In the genomic region with DNA sequence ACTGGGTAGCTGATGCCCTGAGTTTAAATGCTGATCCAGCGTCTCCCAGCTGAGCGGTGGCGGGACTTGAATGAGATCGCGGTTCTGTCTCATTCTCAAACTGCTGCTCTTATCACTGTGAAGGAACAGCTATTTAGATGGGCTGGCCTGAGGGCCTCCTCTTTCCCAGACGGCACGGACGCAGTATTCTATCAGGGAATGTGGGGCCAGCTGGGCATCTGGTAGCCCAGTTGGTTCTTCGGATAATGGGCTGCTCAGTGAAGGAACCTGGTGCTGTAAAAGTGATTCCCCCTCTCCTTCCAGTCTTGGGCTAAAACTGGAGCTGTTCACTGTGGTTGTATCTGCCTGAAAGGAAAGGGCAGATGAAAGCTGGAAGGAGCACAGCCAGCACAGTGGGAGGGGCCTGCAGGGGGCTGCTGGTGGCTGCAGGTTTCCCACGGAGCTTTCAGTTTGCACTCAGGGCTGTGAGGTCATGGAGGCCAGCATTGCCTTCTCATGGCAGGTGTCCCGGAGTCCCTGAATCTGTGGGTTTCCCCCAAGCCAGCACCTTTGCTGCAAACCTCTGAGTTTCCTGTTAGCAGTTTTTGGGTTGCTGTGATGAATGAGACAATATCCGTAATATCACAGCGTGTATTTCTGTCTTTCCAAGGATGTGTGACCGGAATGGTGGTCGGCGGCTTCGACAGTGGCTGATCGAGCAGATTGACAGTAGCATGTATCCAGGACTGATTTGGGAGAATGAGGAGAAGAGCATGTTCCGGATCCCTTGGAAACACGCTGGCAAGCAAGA, we compare ENCODE assay signal across 9 cellular contexts.
DNase-seq lines count a peak whose midpoint lies in the region; ATAC-seq and TF ChIP-seq lines count a peak whose summit lies in the region.
"Had no signal": no experiment of that assay in that cellular context is flagged by ENCODE, and none has a peak within 500 bp of the region (broad histone marks: within the 10 kb centered on the region; RNA-seq: fewer than 3 reads in every experiment).

No MANE protein-coding gene starts in this region.

- ATAC-seq in GM18909 (IDR thresholded peaks at IDR 0.05; ENCODE audit: poor library complexity, unreplicated experiment) = peak; percentile 58
- peak; percentile 54 for ATAC-seq in HG02943 (IDR thresholded peaks at IDR 0.05; ENCODE audit: low read depth, unreplicated experiment)
- ATAC-seq in memory B cell (ENCODE audit: low read depth) = peak; percentile 68
- ATAC-seq: Panc1 had no signal

- peak; percentile 69 for DNase-seq in activated CD4-positive, alpha-beta T cell treated with anti-CD3 and anti-CD28 coated beads for 48 hours
- peak; percentile 64 to 79 for DNase-seq in memory B cell (ENCODE audit: low spot score in 2 of 2)
- DNase-seq in NCI-H446 treated with DMSO at 0.1 percent for 48 hours (lab: John Stamatoyannopoulos, UW) = no peak
- no peak for DNase-seq in SW480 (ENCODE audit: low spot score)
- DNase-seq in NCI-H2029 (lab: John Stamatoyannopoulos, UW) = no peak
- no peak for DNase-seq in HEK293T (ENCODE audit: extremely low spot score)

- H3K27me3 Mint-ChIP-seq in memory B cell = no peaks in the 10 kb centered on the region

- peaks cover 41% of the 10 kb centered on the region for H3K4me1 Mint-ChIP-seq in memory B cell

- CTCF ChIA-PET in HEK293T (lab: Yijun Ruan, JAX) = no interaction called here

- H3K27ac Mint-ChIP-seq in memory B cell = peak overlapping the region; percentile 98

- peaks cover 67% of the 10 kb centered on the region for H3K36me3 Mint-ChIP-seq in memory B cell

- peak overlapping the region; percentile 95 for H3K4me3 Mint-ChIP-seq in memory B cell

- H3K9me3 Mint-ChIP-seq in memory B cell = no peaks in the 10 kb centered on the region

- POLR2A ChIA-PET in HEK293T (lab: Yijun Ruan, JAX) = no interaction called here

TF ChIP-seq in HEK293T, 16 proteins besides CTCF, POLR2A, EP300 and RAD21:
- TF ChIP-seq FOXM1 (IDR thresholded peaks at IDR 0.05; ENCODE audit: borderline replicate concordance) (no peak), TARDBP (IDR thresholded peaks at IDR 0.05) (no peak), LEF1 (IDR thresholded peaks at IDR 0.05; ENCODE audit: borderline replicate concordance) (no peak), CTBP1 (IDR thresholded peaks at IDR 0.05; ENCODE audit: borderline replicate concordance) (no peak), SUZ12 (IDR thresholded peaks at IDR 0.05) (no peak), ELF4 (IDR thresholded peaks at IDR 0.05) (no peak), FOXA1 (IDR thresholded peaks at IDR 0.05) (no peak), FOXK2 (IDR thresholded peaks at IDR 0.05) (no peak), BHLHE40 (IDR thresholded peaks at IDR 0.05; ENCODE audit: borderline replicate concordance) (no peak)
- TF ChIP-seq, protein P1, sequence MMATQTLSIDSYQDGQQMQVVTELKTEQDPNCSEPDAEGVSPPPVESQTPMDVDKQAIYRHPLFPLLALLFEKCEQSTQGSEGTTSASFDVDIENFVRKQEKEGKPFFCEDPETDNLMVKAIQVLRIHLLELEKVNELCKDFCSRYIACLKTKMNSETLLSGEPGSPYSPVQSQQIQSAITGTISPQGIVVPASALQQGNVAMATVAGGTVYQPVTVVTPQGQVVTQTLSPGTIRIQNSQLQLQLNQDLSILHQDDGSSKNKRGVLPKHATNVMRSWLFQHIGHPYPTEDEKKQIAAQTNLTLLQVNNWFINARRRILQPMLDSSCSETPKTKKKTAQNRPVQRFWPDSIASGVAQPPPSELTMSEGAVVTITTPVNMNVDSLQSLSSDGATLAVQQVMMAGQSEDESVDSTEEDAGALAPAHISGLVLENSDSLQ (IDR thresholded peaks at IDR 0.05) = no peak

Comparison
In these comparisons a context has a peak if more than half of its experiments do, and no peak if none do; other contexts are left out.
1. DNase-seq: peak in activated CD4-positive, alpha-beta T cell treated with anti-CD3 and anti-CD28 coated beads for 48 hours (single experiment) and memory B cell (2 of 2); none in NCI-H446 treated with DMSO at 0.1 percent for 48 hours (single experiment), SW480 (single experiment), NCI-H2029 (single experiment) and HEK293T (single experiment).
2. Peak in every context shown above with its lines, with median percentiles within 50 percentile points of each other: ATAC-seq.